Comparison of ENCODE assay signal across 11 cellular contexts in the genomic region with DNA sequence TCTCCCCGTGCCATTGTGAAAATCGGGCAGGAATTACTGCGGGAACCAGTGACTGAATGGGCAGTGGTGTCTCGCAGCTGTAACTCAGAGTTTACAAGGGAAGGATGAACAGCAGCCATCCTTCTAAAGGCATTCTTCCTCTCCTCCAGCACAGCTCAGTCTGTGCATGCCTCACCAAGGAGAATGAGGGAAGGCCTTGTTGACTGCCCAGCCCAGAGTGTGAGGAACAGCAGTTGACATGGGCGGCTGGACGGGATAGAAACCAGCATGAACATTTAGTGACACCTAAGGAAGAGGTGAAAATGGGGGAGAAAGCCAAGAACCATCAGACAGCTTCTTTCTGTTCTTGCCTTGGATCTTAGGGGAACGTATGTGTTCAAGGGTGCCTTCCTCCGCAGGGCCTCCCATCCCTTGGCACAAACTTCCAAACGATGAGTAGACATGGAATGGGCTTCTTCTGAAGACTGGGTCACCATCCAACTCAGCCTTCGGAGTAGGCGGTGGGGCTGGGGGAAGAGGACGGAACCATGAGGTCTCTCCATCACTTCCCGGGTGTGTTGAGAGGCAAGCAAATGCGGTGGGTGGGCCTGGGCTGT. TPM values are rescaled to one million over a fixed set of nuclear protein-coding genes. Genes with fewer than 3 reads are reported as not detected.
DNase-seq lines count a peak whose midpoint lies in the region; ATAC-seq, FAIRE-seq and TF ChIP-seq lines count a peak whose summit lies in the region.
"Had no signal": no experiment of that assay in that cellular context is flagged by ENCODE, and none has a peak within 500 bp of the region (broad histone marks: within the 10 kb centered on the region; RNA-seq: fewer than 3 reads in every experiment).

No MANE protein-coding gene starts in this region.

- H3K36me3 ChIP-seq in CD8-positive, alpha-beta T cell (ENCODE audit: insufficient read depth, low read length): no peaks in the 10 kb centered on the region
- H3K36me3 ChIP-seq in endothelial cell of umbilical vein (ENCODE audit: control insufficient read depth in 2 of 2, extremely low read depth in 1 of 2, insufficient read depth in 2 of 2, low read length in 2 of 2) (no peaks in the 10 kb centered on the region), psoas muscle (ENCODE audit: insufficient read depth in 1 of 2, low read depth in 1 of 2) (no peaks in the 10 kb centered on the region), trophoblast cell (ENCODE audit: control insufficient read depth in 1 of 2, insufficient read depth in 2 of 2, low read length in 2 of 2) (no peaks in the 10 kb centered on the region), adrenal gland (replicated peaks in 1 of 2) (no peaks in the 10 kb centered on the region)
- H3K36me3 ChIP-seq: MG63 had no signal

- H3K18ac ChIP-seq in trophoblast cell (ENCODE audit: low read length): no peak overlapping the region

- 66 to 69% (median 67%) methylated on average over 14 of the region's 14 CpGs for WGBS in psoas muscle, 3 donors
- no CpG with 5 or more reads among the region's 14 CpGs for WGBS in trophoblast cell (ENCODE audit: extremely low coverage, insufficient coverage, insufficient read length)
- WGBS in adrenal gland, 4 donors: 72 to 86% (median 80%) methylated on average over 14 of the region's 14 CpGs

- H3K4me1 ChIP-seq in CD8-positive, alpha-beta T cell (ENCODE audit: insufficient read depth, low read length): peaks cover 8% of the 10 kb centered on the region
- H3K4me1 ChIP-seq in endothelial cell of umbilical vein (ENCODE audit: control insufficient read depth, extremely low read depth, insufficient read depth, low read length): no peaks in the 10 kb centered on the region
- no peaks in the 10 kb centered on the region for H3K4me1 ChIP-seq in psoas muscle
- H3K4me1 ChIP-seq in trophoblast cell (ENCODE audit: control insufficient read depth in 1 of 2, insufficient read depth in 2 of 2, low read length in 2 of 2): peaks cover 0 to 9% of the 10 kb centered on the region in 2 experiments
- peaks cover 7% of the 10 kb centered on the region in 2 donors for H3K4me1 ChIP-seq in adrenal gland (replicated peaks in 1 of 2)

- no peak overlapping the region for H2AK5ac ChIP-seq in trophoblast cell (ENCODE audit: low read length)

- no peak overlapping the region for H3K14ac ChIP-seq in trophoblast cell (ENCODE audit: low read length)

- H3K4me3 Mint-ChIP-seq in CD8-positive, alpha-beta T cell: peak overlapping the region; percentile 83
- peak overlapping the region in 3 of 4 donors; percentile 72 to 92 (median 91) for H3K4me3 Mint-ChIP-seq in IgD-negative memory B cell

- no peaks in the 10 kb centered on the region for H4K20me1 ChIP-seq in endothelial cell of umbilical vein (replicated peaks; ENCODE audit: control insufficient read depth, extremely low read depth, insufficient read depth, low read length)

- no peak for ATAC-seq in CD8-positive, alpha-beta T cell
- ATAC-seq in psoas muscle: no peak

- H3K9me3 Mint-ChIP-seq in CD8-positive, alpha-beta T cell: no peaks in the 10 kb centered on the region
- peaks cover 0 to 4% (median 0%) of the 10 kb centered on the region in 3 donors for H3K9me3 Mint-ChIP-seq in IgD-negative memory B cell

- H3K27ac Mint-ChIP-seq in CD8-positive, alpha-beta T cell: no peak overlapping the region
- no peak overlapping the region for H3K27ac Mint-ChIP-seq in IgD-negative memory B cell

- H3K79me2 ChIP-seq in endothelial cell of umbilical vein (ENCODE audit: control insufficient read depth, insufficient read depth, low read length) (no peaks in the 10 kb centered on the region), trophoblast cell (ENCODE audit: control insufficient read depth, insufficient read depth, low read length, poor library complexity) (no peaks in the 10 kb centered on the region)

- dilution Hi-C loops in endothelial cell of umbilical vein (cut with MboI; ENCODE audit: extremely low pct_ligation_motif_present, low sequenced_read_pairs): no loop called here

- H3K9me3 ChIP-seq in CD8-positive, alpha-beta T cell (ENCODE audit: low read length): no peaks in the 10 kb centered on the region
- H3K9me3 ChIP-seq in endothelial cell of umbilical vein (replicated peaks; ENCODE audit: control insufficient read depth, insufficient read depth, low read length) (no peaks in the 10 kb centered on the region), psoas muscle (no peaks in the 10 kb centered on the region), trophoblast cell (ENCODE audit: insufficient read depth, low read depth, low read length) (peaks cover 3% of the 10 kb centered on the region), adrenal gland (replicated peaks in 1 of 3) (no peaks in the 10 kb centered on the region)
- H3K9me3 ChIP-seq: MG63 had no signal

- H2AFZ ChIP-seq in endothelial cell of umbilical vein (ENCODE audit: low read depth, low read length) (no peak overlapping the region), trophoblast cell (ENCODE audit: insufficient read depth, low read length, poor library complexity) (no peak overlapping the region)

- H3K4ac ChIP-seq in trophoblast cell (ENCODE audit: low read depth, low read length): no peak overlapping the region

- DNase-seq in CD8-positive, alpha-beta T cell: no peak
- DNase-seq in endothelial cell of umbilical vein (ENCODE audit: low read depth, low spot score) (no peak), psoas muscle (no peak), trophoblast cell (no peak), adrenal gland (no peak), NCI-H128 (lab: John Stamatoyannopoulos, UW; ENCODE audit: unreplicated experiment) (no peak), erythroblast (lab: John Stamatoyannopoulos, UW) (no peak)
- DNase-seq: activated CD4-positive, alpha-beta T cell treated with anti-CD3 and anti-CD28 coated beads for 1 hour had no signal

- no peak overlapping the region for H4K91ac ChIP-seq in trophoblast cell (ENCODE audit: low read depth, low read length)

- H3K9me1 ChIP-seq in endothelial cell of umbilical vein (replicated peaks; ENCODE audit: control insufficient read depth, extremely low read depth, insufficient read depth, low read length): no peaks in the 10 kb centered on the region

- no peak overlapping the region for H3K27ac ChIP-seq in CD8-positive, alpha-beta T cell (ENCODE audit: low read depth, low read length)
- H3K27ac ChIP-seq in endothelial cell of umbilical vein (ENCODE audit: insufficient read depth, low read depth, low read length): no peak overlapping the region
- no peak overlapping the region for H3K27ac ChIP-seq in psoas muscle
- H3K27ac ChIP-seq in trophoblast cell (ENCODE audit: low read depth, low read length): no peak overlapping the region
- no peak overlapping the region for H3K27ac ChIP-seq in adrenal gland

- H3K27me3 ChIP-seq in CD8-positive, alpha-beta T cell (ENCODE audit: insufficient read depth, low read length): peaks cover 3% of the 10 kb centered on the region
- peaks cover 40 to 65% of the 10 kb centered on the region in 2 experiments for H3K27me3 ChIP-seq in endothelial cell of umbilical vein (ENCODE audit: control insufficient read depth in 2 of 2, insufficient read depth in 2 of 2, low read length in 2 of 2)
- H3K27me3 ChIP-seq in psoas muscle (ENCODE audit: insufficient read depth in 3 of 3, low read length in 2 of 3): peaks cover 6 to 56% (median 11%) of the 10 kb centered on the region in 3 donors
- H3K27me3 ChIP-seq in trophoblast cell (ENCODE audit: insufficient read depth, low read length): peaks cover 38% of the 10 kb centered on the region
- peaks cover 8% of the 10 kb centered on the region for H3K27me3 ChIP-seq in adrenal gland

- TF ChIP-seq POLR2A in endothelial cell of umbilical vein (IDR thresholded peaks at IDR 0.05; ENCODE audit: low read depth, low read length): no peak
- no peak for TF ChIP-seq POLR2A in adrenal gland (IDR thresholded peaks at IDR 0.05)
- TF ChIP-seq POLR2A in erythroblast (IDR thresholded peaks at IDR 0.05; ENCODE audit: low read length): no peak

- H3K36me3 Mint-ChIP-seq in CD8-positive, alpha-beta T cell: no peaks in the 10 kb centered on the region
- peaks cover 2% of the 10 kb centered on the region for H3K36me3 Mint-ChIP-seq in IgD-negative memory B cell

- H3K79me1 ChIP-seq in trophoblast cell (ENCODE audit: low read length): no peaks in the 10 kb centered on the region

- H3K4me2 ChIP-seq in endothelial cell of umbilical vein (ENCODE audit: insufficient read depth, low read length): no peak overlapping the region
- H3K4me2 ChIP-seq in trophoblast cell (ENCODE audit: low read length): no peak overlapping the region

- POLR2A ChIA-PET in CD8-positive, alpha-beta T cell (lab: Charles Lee): no interaction called here
- POLR2A ChIA-PET in endothelial cell of umbilical vein (lab: Charles Lee): no interaction called here

- TF ChIP-seq CTCF in CD8-positive, alpha-beta T cell (IDR thresholded peaks at IDR 0.05): no peak
- TF ChIP-seq CTCF in endothelial cell of umbilical vein (IDR thresholded peaks at IDR 0.05; ENCODE audit: extremely low read depth in 1 of 2, insufficient read depth in 1 of 2, low read depth in 1 of 2, low read length in 2 of 2) (no peak), psoas muscle (IDR thresholded peaks at IDR 0.05) (no peak), adrenal gland (IDR thresholded peaks at IDR 0.05) (no peak)

- peaks cover 54% of the 10 kb centered on the region for H3K27me3 Mint-ChIP-seq in CD8-positive, alpha-beta T cell (ENCODE audit: low read depth)
- H3K27me3 Mint-ChIP-seq in IgD-negative memory B cell: peaks cover 45% of the 10 kb centered on the region

- FAIRE-seq in endothelial cell of umbilical vein (lab: Jason Lieb, UNC): peak; percentile 8
- FAIRE-seq: G401.6 had no signal

- no peak overlapping the region for H3K9ac ChIP-seq in endothelial cell of umbilical vein (replicated peaks; ENCODE audit: extremely low read depth, insufficient read depth, low read length)
- H3K9ac ChIP-seq in trophoblast cell (ENCODE audit: low read length): no peak overlapping the region

- H3K4me3 ChIP-seq in CD8-positive, alpha-beta T cell (ENCODE audit: low read depth, low read length): no peak overlapping the region
- H3K4me3 ChIP-seq in endothelial cell of umbilical vein (replicated peaks in 1 of 3; ENCODE audit: insufficient read depth in 1 of 3, low read depth in 1 of 3, low read length in 3 of 3) (no peak overlapping the region), psoas muscle (peak overlapping the region; percentile 57), trophoblast cell (ENCODE audit: low read depth, low read length) (no peak overlapping the region), adrenal gland (peak overlapping the region in 1 of 4 donors; percentile 82)

- H3K23ac ChIP-seq in trophoblast cell (ENCODE audit: low read length): no peak overlapping the region

- no peak overlapping the region for H4K8ac ChIP-seq in trophoblast cell (ENCODE audit: low read depth, low read length)

- no peak overlapping the region for H4K12ac ChIP-seq in trophoblast cell (ENCODE audit: low read depth, low read length)

- CTCF ChIA-PET in CD8-positive, alpha-beta T cell (lab: Charles Lee): interaction anchor here (1.0 kb wide), 1 partner anchor 64 kb away, joined by 3 read pairs; no protein-coding TSS in a partner anchor
- CTCF ChIA-PET in endothelial cell of umbilical vein (lab: Charles Lee): interaction anchor here (1.8 kb wide), 1 partner anchor 9 kb away, joined by 8 read pairs; no protein-coding TSS in a partner anchor

- peaks cover 13% of the 10 kb centered on the region for H3K4me1 Mint-ChIP-seq in CD8-positive, alpha-beta T cell (ENCODE audit: low read depth)
- H3K4me1 Mint-ChIP-seq in IgD-negative memory B cell: peaks cover 8 to 11% (median 9%) of the 10 kb centered on the region in 3 donors

- no peak overlapping the region for H2BK12ac ChIP-seq in trophoblast cell (ENCODE audit: low read length)

- intact Hi-C loops in CD8-positive, alpha-beta T cell (cut with DNase I, micrococcal nuclease): no loop called here
- intact Hi-C loops in endothelial cell of umbilical vein (cut with micrococcal nuclease) (no loop called here), psoas muscle (cut with DNase I) (no loop called here), adrenal gland (cut with DNase I) (no loop called here)

- H2BK120ac ChIP-seq in trophoblast cell (ENCODE audit: insufficient read depth, low read length, poor library complexity): no peak overlapping the region

- BruUV-seq in endothelial cell of umbilical vein (replicated peaks; lab: Mats Ljungman, UMichigan): no TSS peak

- H2BK5ac ChIP-seq in trophoblast cell (ENCODE audit: low read depth, low read length, poor library complexity): no peak overlapping the region

RNA-seq across cellular contexts. Expression of gene PDE8B, which starts 0.9 kb away (rescaled TPM):
- not detected for total RNA-seq in CD8-positive, alpha-beta T cell
- polyA plus RNA-seq in IgD-negative memory B cell: not detected
- total RNA-seq in endothelial cell of umbilical vein: not detected in 2 replicates
- not detected in 2 replicates for polyA plus RNA-seq in endothelial cell of umbilical vein
- polyA plus RNA-seq in endothelial cell of umbilical vein (2011; cell fraction: cytosol; rRNA removed): 0.01 TPM in 1 of 2 replicates, not detected in the other
- polyA plus RNA-seq in endothelial cell of umbilical vein (2011; cell fraction: nucleus; rRNA removed): 0.04 TPM in 1 of 2 replicates, not detected in the other
- 0.33 and 0.44 TPM in 2 replicates for polyA plus RNA-seq in endothelial cell of umbilical vein (2012)
- polyA minus RNA-seq in endothelial cell of umbilical vein: 0.15 TPM in 1 of 2 replicates, not detected in the other
- 12.0 TPM for polyA minus RNA-seq in endothelial cell of umbilical vein (2011; cell fraction: cytosol; rRNA and poly(A)+ RNA removed)
- polyA minus RNA-seq in endothelial cell of umbilical vein (2011; cell fraction: nucleus; rRNA and poly(A)+ RNA removed): 0.29 and 0.38 TPM in 2 replicates
- total RNA-seq in psoas muscle: 1 to 10 TPM in 1 of 4 donors, under 1 TPM in 3; 0.12 to 2.9 (median 0.70) TPM
- polyA plus RNA-seq in psoas muscle: under 1 TPM; 0.18 to 0.48 (median 0.30) TPM
- polyA plus RNA-seq in trophoblast cell (2013): 0.08 and 0.15 TPM in 2 replicates
- 1 to 10 TPM; 1.1 to 6.8 (median 4.8) TPM for total RNA-seq in adrenal gland
- 1 to 10 TPM; 1.9 to 5.9 (median 5.4) TPM for polyA plus RNA-seq in adrenal gland
